ENCODE assay signal across 10 cellular contexts in the genomic region with DNA sequence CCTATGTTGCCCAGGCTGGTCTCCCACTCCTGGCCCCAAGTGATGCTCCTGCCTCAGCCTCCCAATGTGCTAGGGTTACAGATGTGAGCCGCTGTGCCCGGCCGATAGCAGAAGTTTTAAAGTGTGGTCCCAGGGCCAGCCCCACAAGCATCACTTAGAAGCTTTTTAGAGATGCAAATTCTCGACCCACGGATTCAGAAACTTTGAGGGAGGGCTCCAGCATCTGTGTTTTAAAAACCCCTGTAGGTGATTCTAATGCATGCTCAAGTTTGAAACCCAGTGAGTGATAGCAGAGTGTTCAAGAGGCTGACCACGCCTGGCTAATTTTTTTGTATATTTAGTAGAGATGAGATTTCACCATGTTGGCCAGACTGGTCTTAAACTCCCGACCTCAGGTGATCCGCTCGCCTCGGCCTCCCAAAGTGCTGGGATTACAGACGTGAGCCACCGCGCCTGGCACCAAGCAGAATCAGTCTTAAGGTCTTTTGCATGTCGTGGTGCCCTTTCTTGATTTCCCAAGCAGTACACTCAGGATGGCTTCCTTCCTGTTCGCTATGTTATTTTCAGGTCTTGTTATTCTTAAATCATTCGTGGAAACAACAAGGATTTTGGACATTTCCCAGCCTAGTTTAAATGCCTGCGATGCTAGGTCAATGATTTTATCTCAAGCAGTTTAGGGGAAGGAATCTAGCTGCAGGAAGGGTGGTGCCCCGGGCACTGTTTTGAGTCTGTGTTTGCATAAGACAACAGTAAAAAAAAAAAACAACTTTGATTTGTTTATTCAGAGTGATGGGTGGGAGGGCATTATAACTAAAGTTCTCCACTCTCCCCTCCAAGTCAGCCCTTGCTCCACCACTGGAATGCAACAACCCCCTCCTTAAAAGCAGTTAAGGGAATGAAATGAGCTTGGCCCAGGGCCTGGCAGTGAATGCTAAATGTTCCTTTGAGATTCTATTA. TPM values are rescaled to one million over a fixed set of nuclear protein-coding genes. Genes with fewer than 3 reads are reported as not detected.
DNase-seq lines count a peak whose midpoint lies in the region; ATAC-seq and TF ChIP-seq lines count a peak whose summit lies in the region.
"Had no signal": no experiment of that assay in that cellular context is flagged by ENCODE, and none has a peak within 500 bp of the region (broad histone marks: within the 10 kb centered on the region; RNA-seq: fewer than 3 reads in every experiment).

No MANE protein-coding gene starts in this region.

- H3K36me3 Mint-ChIP-seq in activated naive CD4-positive, alpha-beta T cell treated with anti-CD3 and anti-CD28 coated beads for 36 hours (ENCODE audit: low read depth) = no peaks in the 10 kb centered on the region

- no peaks in the 10 kb centered on the region for H3K27me3 Mint-ChIP-seq in activated naive CD4-positive, alpha-beta T cell treated with anti-CD3 and anti-CD28 coated beads for 36 hours (ENCODE audit: low read depth)

- H3K4me3 ChIP-seq in body of pancreas = no peak overlapping the region
- H3K4me3 ChIP-seq in right lobe of liver = no peak overlapping the region
- peak overlapping the region in 1 of 2 donors; percentile 2 for H3K4me3 ChIP-seq in uterus

- H3K27me3 ChIP-seq in body of pancreas (no peaks in the 10 kb centered on the region), right lobe of liver (no peaks in the 10 kb centered on the region), uterus (no peaks in the 10 kb centered on the region)

- no peaks in the 10 kb centered on the region for H3K9me3 Mint-ChIP-seq in activated naive CD4-positive, alpha-beta T cell treated with anti-CD3 and anti-CD28 coated beads for 36 hours

- TF ChIP-seq CTCF in body of pancreas (IDR thresholded peaks at IDR 0.05) (no peak), right lobe of liver (IDR thresholded peaks at IDR 0.05) (no peak), uterus (IDR thresholded peaks at IDR 0.05) (no peak)

- 45 to 46% methylated on average over 18 of the region's 18 CpGs for WGBS in body of pancreas, 2 donors
- 31% methylated on average over 12 of the region's 18 CpGs for WGBS in right lobe of liver (ENCODE audit: insufficient coverage, low coverage, low lambda C conversion rate, missing lambda C conversion rate)

- peak overlapping the region; percentile 21 for H3K27ac Mint-ChIP-seq in activated naive CD4-positive, alpha-beta T cell treated with anti-CD3 and anti-CD28 coated beads for 36 hours

- CTCF ChIA-PET in activated naive CD4-positive, alpha-beta T cell treated with anti-CD3 and anti-CD28 coated beads for 36 hours (lab: Charles Lee) = no interaction called here

- H3K4me1 ChIP-seq in body of pancreas = peaks cover 12% of the 10 kb centered on the region
- peaks cover 0 to 6% (median 0%) of the 10 kb centered on the region in 4 donors for H3K4me1 ChIP-seq in right lobe of liver
- peaks cover 4 to 6% of the 10 kb centered on the region in 2 donors for H3K4me1 ChIP-seq in uterus

- H3K4me3 Mint-ChIP-seq in activated naive CD4-positive, alpha-beta T cell treated with anti-CD3 and anti-CD28 coated beads for 36 hours = no peak overlapping the region

- DNase-seq in activated naive CD4-positive, alpha-beta T cell treated with anti-CD3 and anti-CD28 coated beads for 36 hours = no peak
- no peak for DNase-seq in activated naive CD4-positive, alpha-beta T cell treated with Interleukin-2 at 50 U/mL for 16 hours
- DNase-seq in body of pancreas (peak in 1 of 4 donors; percentile 22), right lobe of liver (no peak), uterus (peak; percentile 24 to 60), NCI-H2107 treated with DMSO at 0.1 percent for 48 hours (lab: John Stamatoyannopoulos, UW; ENCODE audit: unreplicated experiment) (no peak), NCI-H2227 (lab: John Stamatoyannopoulos, UW; ENCODE audit: unreplicated experiment) (no peak), OCI-M1 (lab: John Stamatoyannopoulos, UW) (no peak)
- DNase-seq: cortex of kidney, DMS79 treated with DMSO at 0.1 percent for 48 hours had no signal

- H3K9me3 ChIP-seq in body of pancreas (no peaks in the 10 kb centered on the region), right lobe of liver (no peaks in the 10 kb centered on the region), uterus (no peaks in the 10 kb centered on the region)

- peak; percentile 36 for ATAC-seq in body of pancreas
- peak in 3 of 4 donors; percentile 27 to 54 (median 37) for ATAC-seq in right lobe of liver

- H3K4me1 Mint-ChIP-seq in activated naive CD4-positive, alpha-beta T cell treated with anti-CD3 and anti-CD28 coated beads for 36 hours (ENCODE audit: low read depth) = peaks cover 35% of the 10 kb centered on the region

- H3K36me3 ChIP-seq in body of pancreas (replicated peaks in 1 of 2; ENCODE audit: insufficient read depth in 1 of 2, low read depth in 2 of 2) (no peaks in the 10 kb centered on the region), right lobe of liver (no peaks in the 10 kb centered on the region), uterus (no peaks in the 10 kb centered on the region)

- no peak for TF ChIP-seq POLR2A in body of pancreas (IDR thresholded peaks at IDR 0.05)
- no peak for TF ChIP-seq POLR2A in right lobe of liver (IDR thresholded peaks at IDR 0.05)
- TF ChIP-seq POLR2A in uterus (IDR thresholded peaks at IDR 0.05) = no peak

- H3K27ac ChIP-seq in body of pancreas (peak overlapping the region in 2 of 4 donors; percentile 54 to 65), right lobe of liver (no peak overlapping the region), uterus (peak overlapping the region; percentile 80 to 89)

- intact Hi-C loops in activated naive CD4-positive, alpha-beta T cell treated with anti-CD3 and anti-CD28 coated beads for 36 hours (cut with micrococcal nuclease) = no loop called here
- intact Hi-C loops in body of pancreas (cut with DNase I) (no loop called here), right lobe of liver (cut with DNase I) (no loop called here), uterus (cut with DNase I; ENCODE audit: low total_unique reads) (no loop called here)

RNA-seq across cellular contexts. Expression of a gene that starts 9.2 kb away (rescaled TPM):
- total RNA-seq in activated naive CD4-positive, alpha-beta T cell treated with anti-CD3 and anti-CD28 coated beads for 36 hours = 1 to 10 TPM; 8.1 to 9.1 TPM
- total RNA-seq in body of pancreas (1 to 10 TPM; 2.6 TPM), right lobe of liver (1 to 10 TPM; 1.6 to 2.7 (median 1.8) TPM), uterus (10 to 100 TPM in 1 of 4 donors, 1 to 10 TPM in 3; 4.0 to 10.1 (median 5.8) TPM)

RNA-seq across cellular contexts. Expression of a gene that starts 12.3 kb away (rescaled TPM):
- total RNA-seq in activated naive CD4-positive, alpha-beta T cell treated with anti-CD3 and anti-CD28 coated beads for 36 hours = 10 to 100 TPM; 21.5 to 21.8 TPM
- total RNA-seq in body of pancreas = 10 to 100 TPM; 12.9 to 16.9 TPM
- 10 to 100 TPM in 1 of 6 experiments, 1 to 10 TPM in 5; 7.8 to 10.3 (median 9.5) TPM for total RNA-seq in right lobe of liver
- 10 to 100 TPM in 3 of 4 donors, under 1 TPM in 1; 0.29 to 41.0 (median 24.3) TPM for total RNA-seq in uterus

Comparison
In these comparisons a context has a peak if more than half of its experiments do, and no peak if none do; other contexts are left out.
1. DNase-seq: peak in uterus (2 of 2); none in activated naive CD4-positive, alpha-beta T cell treated with anti-CD3 and anti-CD28 coated beads for 36 hours (single experiment), activated naive CD4-positive, alpha-beta T cell treated with Interleukin-2 at 50 U/mL for 16 hours (single experiment), right lobe of liver (0 of 3), NCI-H2107 treated with DMSO at 0.1 percent for 48 hours (single experiment), NCI-H2227 (single experiment) and OCI-M1 (single experiment).
2. H3K27ac ChIP-seq: peak in uterus (2 of 2); none in right lobe of liver (0 of 3).